8 cellular contexts compared by ENCODE assay signal in genomic region chr5:150409638-150410523, GRCh38. TPM values are rescaled to one million over a fixed set of nuclear protein-coding genes. Genes with fewer than 3 reads are reported as not detected.
A peak's percentile ranks its signal among the peaks of the same experiment; 100 is the strongest.
DNase-seq lines count a peak whose midpoint lies in the region; ATAC-seq, FAIRE-seq and TF ChIP-seq lines count a peak whose summit lies in the region.

No MANE protein-coding gene starts in this region.

- no peaks in the 10 kb centered on the region for H3K9me2 ChIP-seq in MM.1S (replicated peaks; ENCODE audit: insufficient read depth, low read length)

- H4K20me1 ChIP-seq in MM.1S (ENCODE audit: insufficient read depth, low read length): 0 out of 2 replicates have a peak, but pooled peaks cover 4% of the 10 kb centered on the region

- H3K79me2 ChIP-seq in MM.1S (ENCODE audit: low read length): peaks cover 68% of the 10 kb centered on the region

- H3K4me1 ChIP-seq in MM.1S (ENCODE audit: low read length): peaks cover 20% of the 10 kb centered on the region
- peaks cover 0 to 6% (median 0%) of the 10 kb centered on the region in 3 donors for H3K4me1 ChIP-seq in pancreas

- FAIRE-seq in G401.6 (lab: Jason Lieb, UNC) (peak; percentile 94), pancreas (lab: Jason Lieb, UNC) (no peak)

- peak overlapping the region; percentile 95 for H3K9ac ChIP-seq in MM.1S (ENCODE audit: low read length)

- H3K36me3 ChIP-seq in MM.1S (replicated peaks; ENCODE audit: insufficient read depth, low read length) (peaks cover 4% of the 10 kb centered on the region), pancreas (no peaks in the 10 kb centered on the region)

- H3K4me3 ChIP-seq in MM.1S (ENCODE audit: low read length) (peak overlapping the region; percentile 89), pancreas (peak overlapping the region in 2 of 4 donors; percentile 10 to 36)

- peaks cover 21% of the 10 kb centered on the region for H3F3A ChIP-seq in MM.1S (ENCODE audit: insufficient read depth, low read length)

- WGBS in pancreas, 2 donors: 14 to 15% methylated on average over 15 of the region's 15 CpGs

- DNase-seq in GOT3 (lab: John Stamatoyannopoulos, UW) (peak; percentile 73), MM.1S (peak; percentile 70), SHP77 treated with DMSO at 0.1 percent for 48 hours (lab: John Stamatoyannopoulos, UW) (peak; percentile 77), amygdala (lab: John Stamatoyannopoulos, UW) (peak in 54 of 56 donors; percentile 13 to 93 (median 76)), left cardiac atrium (peak; percentile 79), pancreas (peak in 4 of 6 donors; percentile 68 to 86 (median 74)), posterior vena cava (ENCODE audit: low spot score) (no peak)

- intact Hi-C loops in left cardiac atrium (cut with DNase I) (no loop called here), pancreas (cut with DNase I) (no loop called here), posterior vena cava (cut with DNase I) (no loop called here)

- H3K27ac ChIP-seq in MM.1S (ENCODE audit: low read length) (peak overlapping the region; percentile 93), pancreas (peak overlapping the region; percentile 41 to 94 (median 82))

- H3K4me2 ChIP-seq in MM.1S (ENCODE audit: low read depth, low read length): peak overlapping the region; percentile 94

- H3K9me3 ChIP-seq in MM.1S (replicated peaks; ENCODE audit: insufficient read depth, low read length) (no peaks in the 10 kb centered on the region), pancreas (no peaks in the 10 kb centered on the region)

- peak; percentile 86 to 90 for ATAC-seq in left cardiac atrium
- ATAC-seq in pancreas: peak; percentile 80 to 92 (median 89)

- H2AFZ ChIP-seq in MM.1S (ENCODE audit: low read length): no peak overlapping the region

- H3K27me3 ChIP-seq in MM.1S (replicated peaks; ENCODE audit: insufficient read depth, low read length): no peaks in the 10 kb centered on the region
- H3K27me3 ChIP-seq in pancreas: no peaks in the 10 kb centered on the region

- TF ChIP-seq CTCF in MM.1S (IDR thresholded peaks at IDR 0.05; ENCODE audit: low read length): no peak
- TF ChIP-seq CTCF in pancreas (IDR thresholded peaks at IDR 0.05): no peak

RNA-seq across cellular contexts. Expression of gene CD74, which starts 2.8 kb away (rescaled TPM):
- total RNA-seq in left cardiac atrium: 100 to 1,000 TPM; 255 to 433 TPM
- total RNA-seq in pancreas: 1,000 to 10,000 TPM in 1 of 6 donors, 100 to 1,000 TPM in 3, 10 to 100 TPM in 2; 67.2 to 1,206 (median 163) TPM
- 100 to 1,000 TPM; 138 to 141 TPM for polyA plus RNA-seq in pancreas
- 100 to 1,000 TPM; 279 to 566 TPM for total RNA-seq in posterior vena cava

RNA-seq across cellular contexts. Expression of gene RPS14, which starts 39.7 kb away (rescaled TPM):
- total RNA-seq in left cardiac atrium: 1,000 to 10,000 TPM; 1,239 to 1,275 TPM
- total RNA-seq in pancreas: 1,000 to 10,000 TPM; 1,164 to 1,840 (median 1,380) TPM
- 1,000 to 10,000 TPM; 2,004 to 2,138 TPM for polyA plus RNA-seq in pancreas
- 1,000 to 10,000 TPM; 1,337 to 1,411 TPM for total RNA-seq in posterior vena cava

RNA-seq across cellular contexts. Expression of gene TCOF1, which starts 52.4 kb away (rescaled TPM):
- total RNA-seq in left cardiac atrium: 10 to 100 TPM; 17.4 to 18.5 TPM
- total RNA-seq in pancreas: 10 to 100 TPM in 5 of 6 donors, 1 to 10 TPM in 1; 8.7 to 19.5 (median 12.8) TPM
- polyA plus RNA-seq in pancreas: 10 to 100 TPM; 15.8 to 19.9 TPM
- total RNA-seq in posterior vena cava: 10 to 100 TPM; 19.2 to 24.4 TPM
